ENCODE assay signal across 1 cellular context in genomic region chr14:101227611-101228594, GRCh38.
TF ChIP-seq lines count a peak whose summit lies in the region.

No MANE protein-coding gene starts in this region.

TF ChIP-seq in HepG2, 621 proteins besides CTCF, POLR2A, EP300 and RAD21 (continued from another document):
- TF ChIP-seq SRSF9 (IDR thresholded peaks at IDR 0.05; ENCODE audit: borderline replicate concordance, insufficient read depth, low read depth, low read length, poor library complexity, severe bottlenecking) (no peak), TGIF2 (CRISPR knock-in tag; IDR thresholded peaks at IDR 0.05) (no peak), CREBL2 (CRISPR knock-in tag; IDR thresholded peaks at IDR 0.05; ENCODE audit: borderline replicate concordance) (no peak), ATRX (CRISPR knock-in tag; IDR thresholded peaks at IDR 0.05; ENCODE audit: borderline replicate concordance) (no peak), ZFP36 (IDR thresholded peaks at IDR 0.05; ENCODE audit: borderline replicate concordance, low read depth, low read length, partially characterized antibody) (no peak), ZNF407 (CRISPR knock-in tag; IDR thresholded peaks at IDR 0.05; ENCODE audit: not compliant biosample characterization) (no peak), NR0B2 (CRISPR knock-in tag; IDR thresholded peaks at IDR 0.05) (no peak), HNRNPUL1 (IDR thresholded peaks at IDR 0.05; ENCODE audit: low read depth, low read length) (no peak), ZFP1 (CRISPR knock-in tag; IDR thresholded peaks at IDR 0.05) (no peak), ZFP62 (CRISPR knock-in tag; IDR thresholded peaks at IDR 0.05) (no peak), ZNF136 (CRISPR knock-in tag; IDR thresholded peaks at IDR 0.05; ENCODE audit: low read depth) (no peak), HNRNPK (IDR thresholded peaks at IDR 0.05; ENCODE audit: low read depth, low read length, poor library complexity, severe bottlenecking) (no peak)
TF ChIP-seq in HepG2: peak in this region for 0.
